Comparison of ENCODE assay signal across 20 cellular contexts in genomic region chrX:149152941-149153340, GRCh38.
DNase-seq lines count a peak whose midpoint lies in the region; ATAC-seq, FAIRE-seq and TF ChIP-seq lines count a peak whose summit lies in the region.
"Had no signal": no experiment of that assay in that cellular context is flagged by ENCODE, and none has a peak within 500 bp of the region (broad histone marks: within the 10 kb centered on the region; RNA-seq: fewer than 3 reads in every experiment).

No MANE protein-coding gene starts in this region.

- TF ChIP-seq CTCF in MCF 10A (IDR thresholded peaks at IDR 0.05; ENCODE audit: unreplicated experiment), result no peak
- no peak for TF ChIP-seq CTCF in breast epithelium (IDR thresholded peaks at IDR 0.05)
- TF ChIP-seq CTCF in cardiac fibroblast (IDR thresholded peaks at IDR 0.05; ENCODE audit: low read depth, low read length), result no peak
- no peak for TF ChIP-seq CTCF in foreskin keratinocyte (conservative IDR thresholded peaks at IDR 0.05)

- no peaks in the 10 kb centered on the region for H3K27me3 Mint-ChIP-seq in MCF 10A (ENCODE audit: insufficient read depth, unreplicated experiment)
- H3K27me3 Mint-ChIP-seq in activated CD4-positive, alpha-beta T cell treated with anti-CD3 and anti-CD28 coated beads, Interleukin-2, amount 10 ng/mL, durations not matched to agents 7 days and 5 days, result no peaks in the 10 kb centered on the region
- H3K27me3 Mint-ChIP-seq: CD4-positive, alpha-beta T cell had no signal

- H3K9me3 ChIP-seq in breast epithelium, result peaks cover 0 to 7% of the 10 kb centered on the region in 2 donors
- H3K9me3 ChIP-seq: Caco-2, Peyer's patch had no signal

- BruUV-seq in MCF 10A (replicated peaks; lab: Mats Ljungman, UMichigan), result no TSS peak

- DNase-seq in MCF 10A (ENCODE audit: unreplicated experiment) (peak; percentile 43), breast epithelium (ENCODE audit: low spot score in 2 of 2) (no peak), cardiac fibroblast (ENCODE audit: low read depth in 2 of 2) (peak; percentile 33 to 55), foreskin keratinocyte (peak; percentile 11 to 33), AG08395 (ENCODE audit: low spot score) (no peak), frontal cortex (ENCODE audit: low spot score in 2 of 2) (no peak), Ammon's horn (ENCODE audit: low spot score) (no peak)
- no peak for DNase-seq in activated CD4-positive, alpha-beta T cell treated with anti-CD3 and anti-CD28 coated beads, Interleukin-2, amount 10 ng/mL, durations not matched to agents 7 days and 5 days
- DNase-seq: Caco-2; CD4-positive, alpha-beta T cell; GDM1; NCI-H1105 treated with DMSO at 0.1 percent for 48 hours; NCI-H1694; NCI-H2081 treated with DMSO at 0.1 percent for 48 hours; Peyer's patch; SHP77 had no signal

- ATAC-seq in foreskin keratinocyte, result peak; percentile 26
- ATAC-seq: HCT116 had no signal

- TF ChIP-seq POLR2A in breast epithelium (IDR thresholded peaks at IDR 0.05), result no peak

- H3K36me3 ChIP-seq in breast epithelium, result no peaks in the 10 kb centered on the region
- H3K36me3 ChIP-seq: Peyer's patch had no signal

- H3K27ac Mint-ChIP-seq in MCF 10A (ENCODE audit: low read depth, unreplicated experiment), result no peak overlapping the region
- no peak overlapping the region for H3K27ac Mint-ChIP-seq in activated CD4-positive, alpha-beta T cell treated with anti-CD3 and anti-CD28 coated beads, Interleukin-2, amount 10 ng/mL, durations not matched to agents 7 days and 5 days
- H3K27ac Mint-ChIP-seq: CD4-positive, alpha-beta T cell had no signal

- H3K36me3 Mint-ChIP-seq in MCF 10A (ENCODE audit: insufficient read depth, unreplicated experiment), result no peaks in the 10 kb centered on the region
- H3K36me3 Mint-ChIP-seq in activated CD4-positive, alpha-beta T cell treated with anti-CD3 and anti-CD28 coated beads, Interleukin-2, amount 10 ng/mL, durations not matched to agents 7 days and 5 days (ENCODE audit: low read depth), result no peaks in the 10 kb centered on the region

- CTCF ChIA-PET in MCF 10A (lab: Yijun Ruan, JAX), result no interaction called here
- CTCF ChIA-PET in activated CD4-positive, alpha-beta T cell treated with anti-CD3 and anti-CD28 coated beads, Interleukin-2, amount 10 ng/mL, durations not matched to agents 7 days and 5 days (lab: Charles Lee), result no interaction called here

- H3K27me3 ChIP-seq in breast epithelium (no peaks in the 10 kb centered on the region), foreskin keratinocyte (no peaks in the 10 kb centered on the region)
- H3K27me3 ChIP-seq: Peyer's patch had no signal

- no peak overlapping the region for H3K4me3 ChIP-seq in breast epithelium
- no peak overlapping the region for H3K4me3 ChIP-seq in cardiac fibroblast (replicated peaks in 1 of 2; ENCODE audit: low read depth in 2 of 2, low read length in 2 of 2)
- H3K4me3 ChIP-seq: Peyer's patch, SK-N-MC had no signal

- H3K4me1 Mint-ChIP-seq in MCF 10A (ENCODE audit: insufficient read depth, unreplicated experiment), result no peaks in the 10 kb centered on the region
- H3K4me1 Mint-ChIP-seq in activated CD4-positive, alpha-beta T cell treated with anti-CD3 and anti-CD28 coated beads, Interleukin-2, amount 10 ng/mL, durations not matched to agents 7 days and 5 days, result no peaks in the 10 kb centered on the region

- no peak overlapping the region for H3K27ac ChIP-seq in breast epithelium
- no peak overlapping the region for H3K27ac ChIP-seq in foreskin keratinocyte
- H3K27ac ChIP-seq: 22Rv1, Peyer's patch, SK-N-MC had no signal

- no peak for FAIRE-seq in frontal cortex (lab: Jason Lieb, UNC)
- FAIRE-seq: GM19239 had no signal

- H3K4me3 Mint-ChIP-seq in MCF 10A (ENCODE audit: unreplicated experiment), result no peak overlapping the region
- no peak overlapping the region for H3K4me3 Mint-ChIP-seq in activated CD4-positive, alpha-beta T cell treated with anti-CD3 and anti-CD28 coated beads, Interleukin-2, amount 10 ng/mL, durations not matched to agents 7 days and 5 days
- H3K4me3 Mint-ChIP-seq: CD4-positive, alpha-beta T cell had no signal

- H3K4me1 ChIP-seq in breast epithelium (no peaks in the 10 kb centered on the region), foreskin keratinocyte (no peaks in the 10 kb centered on the region)
- H3K4me1 ChIP-seq: Caco-2, Peyer's patch had no signal

- intact Hi-C loops in MCF 10A (cut with micrococcal nuclease), result loop anchor here (10.0 kb wide), 1 partner anchor 322 kb away; no protein-coding TSS in a partner anchor
- intact Hi-C loops in breast epithelium (cut with DNase I; ENCODE audit: low total_unique reads), result no loop called here

- POLR2A ChIA-PET in MCF 10A (lab: Yijun Ruan, JAX), result no interaction called here
- POLR2A ChIA-PET in activated CD4-positive, alpha-beta T cell treated with anti-CD3 and anti-CD28 coated beads, Interleukin-2, amount 10 ng/mL, durations not matched to agents 7 days and 5 days (lab: Charles Lee), result no interaction called here

- H3K9me3 Mint-ChIP-seq in MCF 10A (ENCODE audit: unreplicated experiment), result peaks cover 5% of the 10 kb centered on the region
- H3K9me3 Mint-ChIP-seq in activated CD4-positive, alpha-beta T cell treated with anti-CD3 and anti-CD28 coated beads, Interleukin-2, amount 10 ng/mL, durations not matched to agents 7 days and 5 days, result no peaks in the 10 kb centered on the region
- H3K9me3 Mint-ChIP-seq: CD4-positive, alpha-beta T cell had no signal

Comparison
In these comparisons a context has a peak if more than half of its experiments do, and no peak if none do; other contexts are left out.
1. DNase-seq: peak in MCF 10A (single experiment), cardiac fibroblast (2 of 2) and foreskin keratinocyte (2 of 2); none in breast epithelium (0 of 2), AG08395 (single experiment), activated CD4-positive, alpha-beta T cell treated with anti-CD3 and anti-CD28 coated beads, Interleukin-2, amount 10 ng/mL, durations not matched to agents 7 days and 5 days (single experiment), frontal cortex (0 of 2) and Ammon's horn (single experiment).